Comparison of ENCODE assay signal across 9 cellular contexts in genomic region chr19:48720613-48721296, GRCh38. TPM values are rescaled to one million over a fixed set of nuclear protein-coding genes. Genes with fewer than 3 reads are reported as not detected.
DNase-seq lines count a peak whose midpoint lies in the region; ATAC-seq and TF ChIP-seq lines count a peak whose summit lies in the region.
"Had no signal": no experiment of that assay in that cellular context is flagged by ENCODE, and none has a peak within 500 bp of the region (broad histone marks: within the 10 kb centered on the region; RNA-seq: fewer than 3 reads in every experiment).

No MANE protein-coding gene starts in this region.

- peak overlapping the region; percentile 23 to 85 (median 79); a peak in 21 of 22 replicates for H3K9ac ChIP-seq in BLaER1 treated with 17β-estradiol and CSF1 and Interleukin-3, amounts not matched to agents 10 nM and 100 nM
- peak overlapping the region; percentile 48 to 58 for H3K9ac ChIP-seq in duodenal mucosa (ENCODE audit: low read depth in 1 of 2, low read length in 2 of 2)

- H3K27me3 ChIP-seq in BLaER1 treated with 17β-estradiol and CSF1 and Interleukin-3, amounts not matched to agents 10 nM and 100 nM, result no peaks in the 10 kb centered on the region
- H3K27me3 ChIP-seq in duodenal mucosa (ENCODE audit: control insufficient read depth in 1 of 2, insufficient read depth in 2 of 2, low read length in 2 of 2) (no peaks in the 10 kb centered on the region), lower lobe of right lung (ENCODE audit: low read depth) (no peaks in the 10 kb centered on the region)

- H3K4me2 ChIP-seq in BLaER1 treated with 17β-estradiol and CSF1 and Interleukin-3, amounts not matched to agents 10 nM and 100 nM, result peak overlapping the region; percentile 65 to 93 (median 79)

- no peak for TF ChIP-seq CTCF in lower lobe of right lung (IDR thresholded peaks at IDR 0.05)

- H3K4me3 ChIP-seq in BLaER1 treated with 17β-estradiol and CSF1 and Interleukin-3, amounts not matched to agents 10 nM and 100 nM, result peak overlapping the region; percentile 47 to 72 (median 59)
- H3K4me3 ChIP-seq in duodenal mucosa (ENCODE audit: low read depth in 1 of 2, low read length in 2 of 2) (peak overlapping the region; percentile 69 to 86), lower lobe of right lung (peak overlapping the region; percentile 61)

- intact Hi-C loops in lower lobe of right lung (cut with DNase I), result no loop called here

- peak overlapping the region; percentile 14 to 90 (median 81); a peak in 21 of 22 replicates for H3K27ac ChIP-seq in BLaER1 treated with 17β-estradiol and CSF1 and Interleukin-3, amounts not matched to agents 10 nM and 100 nM
- peak overlapping the region; percentile 79 for H3K27ac ChIP-seq in duodenal mucosa (ENCODE audit: low read depth, low read length)
- peak overlapping the region; percentile 88 for H3K27ac ChIP-seq in lower lobe of right lung

- ATAC-seq in GM19328 (IDR thresholded peaks at IDR 0.05; ENCODE audit: unreplicated experiment) (peak; percentile 79), HG03521 (IDR thresholded peaks at IDR 0.05; ENCODE audit: unreplicated experiment) (peak; percentile 73), lower lobe of right lung (peak; percentile 94 to 95)

- H3K36me3 ChIP-seq in BLaER1 treated with 17β-estradiol and CSF1 and Interleukin-3, amounts not matched to agents 10 nM and 100 nM, result peaks cover 0 to 36% (median 26%) of the 10 kb centered on the region in 11 experiments; a peak in 14 of 22 replicates
- H3K36me3 ChIP-seq in duodenal mucosa (ENCODE audit: control insufficient read depth in 1 of 2, insufficient read depth in 2 of 2, low read length in 2 of 2) (no peaks in the 10 kb centered on the region), lower lobe of right lung (peaks cover 16% of the 10 kb centered on the region)

- peaks cover 0 to 8% (median under 1%) of the 10 kb centered on the region in 11 experiments; a peak in 16 of 22 replicates for H3K9me3 ChIP-seq in BLaER1 treated with 17β-estradiol and CSF1 and Interleukin-3, amounts not matched to agents 10 nM and 100 nM (replicated peaks in 1 of 11)
- H3K9me3 ChIP-seq in duodenal mucosa (ENCODE audit: control insufficient read depth in 1 of 2, low read length in 2 of 2) (no peaks in the 10 kb centered on the region), lower lobe of right lung (no peaks in the 10 kb centered on the region)

- DNase-seq in NCI-H69 (lab: John Stamatoyannopoulos, UW) (peak; percentile 100), lower lobe of right lung (peak; percentile 99)
- peak; percentile 75 to 93 for DNase-seq in activated CD4-positive, alpha-beta T cell treated with anti-CD3 and anti-CD28 coated beads, Interleukin-2, amount 50 U/mL, for 24 hours (ENCODE audit: low read depth in 1 of 2, low spot score in 1 of 2)
- DNase-seq in stimulated activated CD4-positive, alpha-beta T cell treated with anti-CD3 and anti-CD28 coated beads, TNF-alpha, amount 100 ng/mL, for 24 hours (ENCODE audit: low read depth in 3 of 3), result peak; percentile 82 to 92 (median 84)

- H4K20me1 ChIP-seq in BLaER1 treated with 17β-estradiol and CSF1 and Interleukin-3, amounts not matched to agents 10 nM and 100 nM, result no peaks in the 10 kb centered on the region

- H3K4me1 ChIP-seq in BLaER1 treated with 17β-estradiol and CSF1 and Interleukin-3, amounts not matched to agents 10 nM and 100 nM, result peaks cover 21 to 53% (median 41%) of the 10 kb centered on the region in 10 experiments
- H3K4me1 ChIP-seq in duodenal mucosa (ENCODE audit: control insufficient read depth in 1 of 2, insufficient read depth in 2 of 2, low read length in 2 of 2) (peaks cover 19 to 21% of the 10 kb centered on the region in 2 donors), lower lobe of right lung (peaks cover 67% of the 10 kb centered on the region)

RNA-seq across cellular contexts. Expression of gene MAMSTR, which starts 1.2 kb away (rescaled TPM):
- total RNA-seq in lower lobe of right lung, result 1.5 TPM

RNA-seq across cellular contexts. Expression of gene RASIP1, which starts 19.7 kb away (rescaled TPM):
- 33.4 TPM for total RNA-seq in lower lobe of right lung

RNA-seq across cellular contexts. Expression of gene FUT2, which starts 25.0 kb away (rescaled TPM):
- 1.2 TPM for total RNA-seq in lower lobe of right lung
- total RNA-seq: glomerular endothelial cell had no signal

RNA-seq across cellular contexts. Expression of gene IZUMO1, which starts 26.0 kb away (rescaled TPM):
- 2.9 TPM for total RNA-seq in lower lobe of right lung
- total RNA-seq: glomerular endothelial cell had no signal

RNA-seq across cellular contexts. Expression of gene FUT1, which starts 31.7 kb away (rescaled TPM):
- total RNA-seq in lower lobe of right lung, result 13.2 TPM

Comparison
In these comparisons a context has a peak if more than half of its experiments do, and no peak if none do; other contexts are left out.
1. Peak in every context shown above with its lines: DNase-seq, ATAC-seq, H3K4me3 ChIP-seq and H3K27ac ChIP-seq.